Comparison of ENCODE assay signal across 8 cellular contexts in the genomic region with DNA sequence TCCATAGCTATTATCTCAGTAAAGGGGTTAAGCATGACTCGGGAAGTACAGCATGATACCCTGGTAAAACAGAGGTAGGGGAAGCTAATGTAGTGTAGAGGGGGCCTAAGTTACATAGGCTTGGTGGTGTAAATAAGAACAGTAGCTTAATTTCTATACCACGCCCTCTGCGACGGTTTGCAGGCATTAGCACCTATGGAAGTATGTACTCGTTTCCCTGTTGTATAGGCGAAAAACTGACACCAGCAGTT. TPM values are rescaled to one million over a fixed set of nuclear protein-coding genes. Genes with fewer than 3 reads are reported as not detected.
DNase-seq lines count a peak whose midpoint lies in the region; ATAC-seq, FAIRE-seq and TF ChIP-seq lines count a peak whose summit lies in the region.

No MANE protein-coding gene starts in this region.

- no peaks in the 10 kb centered on the region for H3K9me3 ChIP-seq in CD4-positive, alpha-beta memory T cell (ENCODE audit: control insufficient read depth in 1 of 2, low read length in 2 of 2)

- H3K36me3 ChIP-seq in CD4-positive, alpha-beta memory T cell (ENCODE audit: insufficient read depth, low read length) = peaks cover 6% of the 10 kb centered on the region
- peaks cover 15% of the 10 kb centered on the region for H3K36me3 ChIP-seq in bronchial epithelial cell (ENCODE audit: control insufficient read depth, insufficient read depth, low read length)

- intact Hi-C loops in CD4-positive, alpha-beta memory T cell (cut with micrococcal nuclease) = loop anchor here (1.0 kb wide), 1 partner anchor 10 kb away; a partner anchor contains a TSS

- peak; percentile 13 for ATAC-seq in HG03520 (IDR thresholded peaks at IDR 0.05; ENCODE audit: unreplicated experiment)
- peak; percentile 3 to 9 for ATAC-seq in naive B cell (ENCODE audit: low read depth in 2 of 2)

- peaks cover 16% of the 10 kb centered on the region for H3K4me1 ChIP-seq in CD4-positive, alpha-beta memory T cell (ENCODE audit: insufficient read depth, low read length)

- FAIRE-seq in bronchial epithelial cell (lab: Jason Lieb, UNC) = no peak

- H3K4me1 Mint-ChIP-seq in CD4-positive, alpha-beta memory T cell = peaks cover 13 to 25% (median 21%) of the 10 kb centered on the region in 4 donors
- H3K4me1 Mint-ChIP-seq in naive B cell = peaks cover 14 to 24% (median 19%) of the 10 kb centered on the region in 3 donors

- H3K36me3 Mint-ChIP-seq in CD4-positive, alpha-beta memory T cell = peaks cover 14 to 19% of the 10 kb centered on the region in 2 donors
- peaks cover 0 to 13% of the 10 kb centered on the region in 2 donors for H3K36me3 Mint-ChIP-seq in naive B cell

- no peak for TF ChIP-seq CTCF in bronchial epithelial cell (IDR thresholded peaks at IDR 0.05; ENCODE audit: insufficient read depth, low read length, severe bottlenecking)

- peak overlapping the region; percentile 81 for H3K27ac ChIP-seq in CD4-positive, alpha-beta memory T cell (ENCODE audit: low read depth, low read length)

- H3K27me3 Mint-ChIP-seq in CD4-positive, alpha-beta memory T cell = no peaks in the 10 kb centered on the region
- H3K27me3 Mint-ChIP-seq in naive B cell = no peaks in the 10 kb centered on the region

- H3K27me3 ChIP-seq in CD4-positive, alpha-beta memory T cell (ENCODE audit: insufficient read depth, low read length) = no peaks in the 10 kb centered on the region
- H3K27me3 ChIP-seq in bronchial epithelial cell (ENCODE audit: control insufficient read depth, insufficient read depth, low read length) = no peaks in the 10 kb centered on the region

- POLR2A ChIA-PET in CD4-positive, alpha-beta memory T cell (lab: Charles Lee; ENCODE audit: partially characterized antibody) = interaction anchor here (0.8 to 3.0 kb wide), 13 partner anchors 9 to 137 kb away, joined by 3 to 50 read pairs (median 7); a partner anchor contains a TSS

- no peak for DNase-seq in CD4-positive, alpha-beta memory T cell
- DNase-seq in bronchial epithelial cell (ENCODE audit: low read depth) (no peak), naive B cell (no peak), COR-L47 (lab: John Stamatoyannopoulos, UW) (no peak), NCI-H345 (lab: John Stamatoyannopoulos, UW) (no peak), SIG-M5 treated with dmso at 0.1 percent for 504 hours (lab: John Stamatoyannopoulos, UW; ENCODE audit: unreplicated experiment) (no peak), ecto neural progenitor cell (ENCODE audit: low spot score) (no peak)

- CTCF ChIA-PET in CD4-positive, alpha-beta memory T cell (lab: Charles Lee; ENCODE audit: partially characterized antibody) = interaction anchor here (0.9 to 3.8 kb wide), 12 partner anchors 10 to 205 kb away, joined by 3 to 26 read pairs (median 5); a partner anchor contains a TSS

- peak overlapping the region; percentile 86 to 97 (median 94) for H3K27ac Mint-ChIP-seq in CD4-positive, alpha-beta memory T cell
- peak overlapping the region; percentile 47 to 97 (median 92) for H3K27ac Mint-ChIP-seq in naive B cell

- peak overlapping the region; percentile 89 to 92 (median 90) for H3K4me3 Mint-ChIP-seq in CD4-positive, alpha-beta memory T cell
- peak overlapping the region; percentile 72 to 94 (median 90) for H3K4me3 Mint-ChIP-seq in naive B cell

- H3K9me3 Mint-ChIP-seq in CD4-positive, alpha-beta memory T cell = peaks cover 0 to 4% (median 0%) of the 10 kb centered on the region in 8 donors
- no peaks in the 10 kb centered on the region for H3K9me3 Mint-ChIP-seq in naive B cell

- H3K4me3 ChIP-seq in CD4-positive, alpha-beta memory T cell (ENCODE audit: low read length in 2 of 2) = peak overlapping the region; percentile 80 to 95
- peak overlapping the region; percentile 89 for H3K4me3 ChIP-seq in bronchial epithelial cell (ENCODE audit: low read depth, low read length)

RNA-seq across cellular contexts. Expression of a gene that starts 0.5 kb away (rescaled TPM):
- 10 to 100 TPM; 46.7 to 49.5 TPM for total RNA-seq in CD4-positive, alpha-beta memory T cell
- polyA plus RNA-seq in CD4-positive, alpha-beta memory T cell = 100 to 1,000 TPM in 1 of 2 donors, 10 to 100 TPM in 1; 93.3 to 152 TPM
- 142 and 154 TPM in 2 replicates for total RNA-seq in bronchial epithelial cell
- polyA plus RNA-seq in naive B cell (ENCODE audit: low read depth in 6 of 6) = 100 to 1,000 TPM in 5 of 6 donors, 10 to 100 TPM in 1; 97.6 to 177 (median 110) TPM

RNA-seq across cellular contexts. Expression of a gene that starts 10.2 kb away (rescaled TPM):
- total RNA-seq in CD4-positive, alpha-beta memory T cell = 10 to 100 TPM; 26.9 to 30.7 TPM
- 10 to 100 TPM in 1 of 2 donors, 1 to 10 TPM in 1; 8.1 to 58.5 TPM for polyA plus RNA-seq in CD4-positive, alpha-beta memory T cell
- total RNA-seq in bronchial epithelial cell = 15.9 and 29.2 TPM in 2 replicates
- polyA plus RNA-seq in naive B cell (ENCODE audit: low read depth in 6 of 6) = 10 to 100 TPM; 16.6 to 47.9 (median 28.7) TPM

RNA-seq across cellular contexts. Expression of a gene that starts 11.6 kb away (rescaled TPM):
- under 1 TPM; 0.84 to 0.91 TPM for total RNA-seq in CD4-positive, alpha-beta memory T cell
- under 1 TPM in 1 of 2 donors, not detected in 1; 0.12 TPM for polyA plus RNA-seq in CD4-positive, alpha-beta memory T cell
- not detected in 2 replicates for total RNA-seq in bronchial epithelial cell
- 1 to 10 TPM in 5 of 6 donors, not detected in 1; 2.4 to 4.5 (median 3.2) TPM for polyA plus RNA-seq in naive B cell (ENCODE audit: low read depth in 6 of 6)

RNA-seq across cellular contexts. Expression of a gene that starts 18.7 kb away (rescaled TPM):
- total RNA-seq in CD4-positive, alpha-beta memory T cell = not detected
- polyA plus RNA-seq in CD4-positive, alpha-beta memory T cell = not detected
- total RNA-seq in bronchial epithelial cell = 0.53 and 1.7 TPM in 2 replicates
- polyA plus RNA-seq in naive B cell (ENCODE audit: low read depth in 6 of 6) = not detected

RNA-seq across cellular contexts. Expression of a gene that starts 28.1 kb away (rescaled TPM):
- not detected for total RNA-seq in CD4-positive, alpha-beta memory T cell
- polyA plus RNA-seq in CD4-positive, alpha-beta memory T cell = not detected
- under 0.01 TPM in 1 of 2 replicates, not detected in the other for total RNA-seq in bronchial epithelial cell
- not detected for polyA plus RNA-seq in naive B cell (ENCODE audit: low read depth in 6 of 6)
